1 cellular context compared by ENCODE assay signal in the genomic region with DNA sequence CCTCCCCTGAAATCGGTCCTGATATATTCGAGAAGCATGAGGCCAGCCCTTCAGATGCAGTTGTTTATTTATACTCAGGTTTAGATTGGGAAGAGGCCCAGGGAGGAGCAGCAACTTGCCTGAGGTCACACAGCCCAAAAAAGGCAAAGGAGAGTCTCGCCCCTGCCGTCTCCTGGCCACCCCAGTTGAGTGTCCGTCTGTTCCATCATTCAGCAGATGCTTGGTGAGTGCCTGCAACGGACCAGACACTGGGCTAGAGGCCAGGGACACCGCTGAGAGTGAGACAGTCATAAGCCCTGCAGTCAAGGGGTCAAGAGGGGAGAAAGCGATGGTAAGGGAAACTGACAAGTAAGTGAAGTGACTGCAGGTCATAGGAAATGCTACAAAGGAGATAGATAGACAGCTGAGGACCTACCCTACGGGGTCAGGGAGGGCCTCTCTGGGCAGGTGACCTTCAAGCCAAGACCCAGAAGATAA.
TF ChIP-seq lines count a peak whose summit lies in the region.

No MANE protein-coding gene starts in this region.

TF ChIP-seq in K562, 482 proteins besides CTCF, POLR2A, EP300 and RAD21 (continues in another document):
- TF ChIP-seq SMARCA4 (IDR thresholded peaks at IDR 0.05) (peak; percentile 35; the same call in 1 of the 2 replicates), DPF2 (IDR thresholded peaks at IDR 0.05) (peak; percentile 53), NR2C2 (CRISPR knock-in tag; IDR thresholded peaks at IDR 0.05) (no peak), NR2C2 (tag; IDR thresholded peaks at IDR 0.05) (peak; percentile 78), RBM25 (IDR thresholded peaks at IDR 0.05; ENCODE audit: low read depth, low read length, severe bottlenecking) (peak; percentile 41), SMARCE1 (IDR thresholded peaks at IDR 0.05) (no peak), RCOR1 (IDR thresholded peaks at IDR 0.05; ENCODE audit: borderline replicate concordance in 1 of 2, low read depth in 2 of 2, low read length in 2 of 2) (peak in 1 of 2 experiments; percentile 72; a peak in 2 of 4 replicates), ZBTB1 (CRISPR knock-in tag; IDR thresholded peaks at IDR 0.05; ENCODE audit: borderline replicate concordance, low read depth) (no peak), BCOR (IDR thresholded peaks at IDR 0.05) (peak; percentile 80), RNF2 (IDR thresholded peaks at IDR 0.05) (0 out of 2 replicates have a peak, but pooled peaks have one; percentile 32), SRF (CRISPR knock-in tag; IDR thresholded peaks at IDR 0.05) (peak in 1 of 2 experiments; percentile 75; a peak in 2 of 4 replicates), SMARCA5 (IDR thresholded peaks at IDR 0.05) (peak; percentile 59; the same call in 1 of the 2 replicates), FOXA3 (CRISPR knock-in tag; conservative IDR thresholded peaks at IDR 0.05 in 1 of 2, IDR thresholded peaks at IDR 0.05 in 1 of 2) (no peak), TAL1 (IDR thresholded peaks at IDR 0.05) (0 out of 2 replicates have a peak, but pooled peaks have one; percentile 14), NR2C1 (IDR thresholded peaks at IDR 0.05) (0 out of 2 replicates have a peak, but pooled peaks have one; percentile 27), NR2C1 (tag; IDR thresholded peaks at IDR 0.05) (0 out of 2 replicates have a peak, but pooled peaks have one; percentile 44), STAT5A (IDR thresholded peaks at IDR 0.05; ENCODE audit: borderline replicate concordance, low read length) (no peak), DMBX1 (CRISPR knock-in tag; IDR thresholded peaks at IDR 0.05; ENCODE audit: borderline replicate concordance) (no peak), SMAD4 (CRISPR knock-in tag; conservative IDR thresholded peaks at IDR 0.05) (peak; percentile 81; the same call in 1 of the 2 replicates), SIRT6 (IDR thresholded peaks at IDR 0.05; ENCODE audit: low read depth, low read length) (no peak), KLF6 (CRISPR knock-in tag; IDR thresholded peaks at IDR 0.05; ENCODE audit: borderline replicate concordance) (no peak), ARID1B (IDR thresholded peaks at IDR 0.05) (peak; percentile 55), ESRRA (IDR thresholded peaks at IDR 0.05; ENCODE audit: borderline replicate concordance, low read depth) (peak; percentile 74; the same call in 1 of the 2 replicates), CEBPG (CRISPR knock-in tag; IDR thresholded peaks at IDR 0.05) (peak; percentile 63), CEBPG (tag; conservative IDR thresholded peaks at IDR 0.05 in 1 of 2, IDR thresholded peaks at IDR 0.05 in 1 of 2) (no peak), POLR3A (IDR thresholded peaks at IDR 0.05; ENCODE audit: borderline replicate concordance, extremely low read depth, insufficient read depth, insufficient read length) (no peak), SIN3A (IDR thresholded peaks at IDR 0.05; ENCODE audit: borderline replicate concordance in 2 of 2, control insufficient read depth in 1 of 2, low read depth in 2 of 2, low read length in 2 of 2) (no peak), ILK (tag; IDR thresholded peaks at IDR 0.05; ENCODE audit: borderline replicate concordance, low read depth) (no peak), ZNF644 (tag; IDR thresholded peaks at IDR 0.05; ENCODE audit: low read depth) (no peak), FOXA1 (IDR thresholded peaks at IDR 0.05; ENCODE audit: borderline replicate concordance) (no peak), ZNF561 (CRISPR knock-in tag; conservative IDR thresholded peaks at IDR 0.05) (no peak), ZNF717 (CRISPR knock-in tag; IDR thresholded peaks at IDR 0.05) (no peak), MEF2A (IDR thresholded peaks at IDR 0.05; ENCODE audit: control insufficient read depth, low read depth, low read length) (no peak), HDAC3 (IDR thresholded peaks at IDR 0.05; ENCODE audit: borderline replicate concordance, partially characterized antibody) (no peak), ZNF274 (IDR thresholded peaks at IDR 0.05; ENCODE audit: borderline replicate concordance, low read depth, low read length) (no peak), HNRNPL (IDR thresholded peaks at IDR 0.05; ENCODE audit: low read depth, low read length) (no peak), RHOXF2B (CRISPR knock-in tag; conservative IDR thresholded peaks at IDR 0.05) (no peak), SREBF1 (IDR thresholded peaks at IDR 0.05; ENCODE audit: borderline replicate concordance, low read depth, low read length) (no peak), MEIS2 (IDR thresholded peaks at IDR 0.05; ENCODE audit: partially characterized antibody) (peak; percentile 71), GATAD2A (IDR thresholded peaks at IDR 0.05) (no peak), RBM34 (IDR thresholded peaks at IDR 0.05; ENCODE audit: borderline replicate concordance, insufficient read depth, low read length) (no peak), POLR2AphosphoS2 (IDR thresholded peaks at IDR 0.05; ENCODE audit: low read length) (no peak), NUFIP1 (IDR thresholded peaks at IDR 0.05; ENCODE audit: partially characterized antibody) (no peak), L3MBTL2 (IDR thresholded peaks at IDR 0.05) (no peak), PCBP2 (IDR thresholded peaks at IDR 0.05; ENCODE audit: low read depth, low read length, poor library complexity, severe bottlenecking) (no peak), ZSCAN29 (IDR thresholded peaks at IDR 0.05) (no peak), ETV1 (tag; conservative IDR thresholded peaks at IDR 0.05; ENCODE audit: low read depth) (no peak), SRSF3 (IDR thresholded peaks at IDR 0.05; ENCODE audit: insufficient read depth, low read length) (no peak), PRMT5 (CRISPR knock-in tag; IDR thresholded peaks at IDR 0.05) (no peak)
- TF ChIP-seq, protein P1, sequence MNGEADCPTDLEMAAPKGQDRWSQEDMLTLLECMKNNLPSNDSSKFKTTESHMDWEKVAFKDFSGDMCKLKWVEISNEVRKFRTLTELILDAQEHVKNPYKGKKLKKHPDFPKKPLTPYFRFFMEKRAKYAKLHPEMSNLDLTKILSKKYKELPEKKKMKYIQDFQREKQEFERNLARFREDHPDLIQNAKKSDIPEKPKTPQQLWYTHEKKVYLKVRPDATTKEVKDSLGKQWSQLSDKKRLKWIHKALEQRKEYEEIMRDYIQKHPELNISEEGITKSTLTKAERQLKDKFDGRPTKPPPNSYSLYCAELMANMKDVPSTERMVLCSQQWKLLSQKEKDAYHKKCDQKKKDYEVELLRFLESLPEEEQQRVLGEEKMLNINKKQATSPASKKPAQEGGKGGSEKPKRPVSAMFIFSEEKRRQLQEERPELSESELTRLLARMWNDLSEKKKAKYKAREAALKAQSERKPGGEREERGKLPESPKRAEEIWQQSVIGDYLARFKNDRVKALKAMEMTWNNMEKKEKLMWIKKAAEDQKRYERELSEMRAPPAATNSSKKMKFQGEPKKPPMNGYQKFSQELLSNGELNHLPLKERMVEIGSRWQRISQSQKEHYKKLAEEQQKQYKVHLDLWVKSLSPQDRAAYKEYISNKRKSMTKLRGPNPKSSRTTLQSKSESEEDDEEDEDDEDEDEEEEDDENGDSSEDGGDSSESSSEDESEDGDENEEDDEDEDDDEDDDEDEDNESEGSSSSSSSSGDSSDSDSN (IDR thresholded peaks at IDR 0.05; ENCODE audit: borderline replicate concordance in 1 of 2, low read depth in 2 of 2, low read length in 2 of 2) = peak in 1 of 2 experiments; percentile 84; a peak in 2 of 4 replicates
- TF ChIP-seq, protein P2, sequence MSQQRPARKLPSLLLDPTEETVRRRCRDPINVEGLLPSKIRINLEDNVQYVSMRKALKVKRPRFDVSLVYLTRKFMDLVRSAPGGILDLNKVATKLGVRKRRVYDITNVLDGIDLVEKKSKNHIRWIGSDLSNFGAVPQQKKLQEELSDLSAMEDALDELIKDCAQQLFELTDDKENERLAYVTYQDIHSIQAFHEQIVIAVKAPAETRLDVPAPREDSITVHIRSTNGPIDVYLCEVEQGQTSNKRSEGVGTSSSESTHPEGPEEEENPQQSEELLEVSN (IDR thresholded peaks at IDR 0.05; ENCODE audit: borderline replicate concordance in 1 of 2, extremely low read depth in 1 of 2, insufficient read depth in 1 of 2, insufficient read length in 1 of 2, low read depth in 1 of 2, low read length in 1 of 2, poor library complexity in 1 of 2, severe bottlenecking in 1 of 2) = no peak
- TF ChIP-seq, protein P3, sequence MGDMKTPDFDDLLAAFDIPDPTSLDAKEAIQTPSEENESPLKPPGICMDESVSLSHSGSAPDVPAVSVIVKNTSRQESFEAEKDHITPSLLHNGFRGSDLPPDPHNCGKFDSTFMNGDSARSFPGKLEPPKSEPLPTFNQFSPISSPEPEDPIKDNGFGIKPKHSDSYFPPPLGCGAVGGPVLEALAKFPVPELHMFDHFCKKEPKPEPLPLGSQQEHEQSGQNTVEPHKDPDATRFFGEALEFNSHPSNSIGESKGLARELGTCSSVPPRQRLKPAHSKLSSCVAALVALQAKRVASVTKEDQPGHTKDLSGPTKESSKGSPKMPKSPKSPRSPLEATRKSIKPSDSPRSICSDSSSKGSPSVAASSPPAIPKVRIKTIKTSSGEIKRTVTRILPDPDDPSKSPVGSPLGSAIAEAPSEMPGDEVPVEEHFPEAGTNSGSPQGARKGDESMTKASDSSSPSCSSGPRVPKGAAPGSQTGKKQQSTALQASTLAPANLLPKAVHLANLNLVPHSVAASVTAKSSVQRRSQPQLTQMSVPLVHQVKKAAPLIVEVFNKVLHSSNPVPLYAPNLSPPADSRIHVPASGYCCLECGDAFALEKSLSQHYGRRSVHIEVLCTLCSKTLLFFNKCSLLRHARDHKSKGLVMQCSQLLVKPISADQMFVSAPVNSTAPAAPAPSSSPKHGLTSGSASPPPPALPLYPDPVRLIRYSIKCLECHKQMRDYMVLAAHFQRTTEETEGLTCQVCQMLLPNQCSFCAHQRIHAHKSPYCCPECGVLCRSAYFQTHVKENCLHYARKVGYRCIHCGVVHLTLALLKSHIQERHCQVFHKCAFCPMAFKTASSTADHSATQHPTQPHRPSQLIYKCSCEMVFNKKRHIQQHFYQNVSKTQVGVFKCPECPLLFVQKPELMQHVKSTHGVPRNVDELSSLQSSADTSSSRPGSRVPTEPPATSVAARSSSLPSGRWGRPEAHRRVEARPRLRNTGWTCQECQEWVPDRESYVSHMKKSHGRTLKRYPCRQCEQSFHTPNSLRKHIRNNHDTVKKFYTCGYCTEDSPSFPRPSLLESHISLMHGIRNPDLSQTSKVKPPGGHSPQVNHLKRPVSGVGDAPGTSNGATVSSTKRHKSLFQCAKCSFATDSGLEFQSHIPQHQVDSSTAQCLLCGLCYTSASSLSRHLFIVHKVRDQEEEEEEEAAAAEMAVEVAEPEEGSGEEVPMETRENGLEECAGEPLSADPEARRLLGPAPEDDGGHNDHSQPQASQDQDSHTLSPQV (IDR thresholded peaks at IDR 0.05) = no peak
- TF ChIP-seq, protein P4, sequence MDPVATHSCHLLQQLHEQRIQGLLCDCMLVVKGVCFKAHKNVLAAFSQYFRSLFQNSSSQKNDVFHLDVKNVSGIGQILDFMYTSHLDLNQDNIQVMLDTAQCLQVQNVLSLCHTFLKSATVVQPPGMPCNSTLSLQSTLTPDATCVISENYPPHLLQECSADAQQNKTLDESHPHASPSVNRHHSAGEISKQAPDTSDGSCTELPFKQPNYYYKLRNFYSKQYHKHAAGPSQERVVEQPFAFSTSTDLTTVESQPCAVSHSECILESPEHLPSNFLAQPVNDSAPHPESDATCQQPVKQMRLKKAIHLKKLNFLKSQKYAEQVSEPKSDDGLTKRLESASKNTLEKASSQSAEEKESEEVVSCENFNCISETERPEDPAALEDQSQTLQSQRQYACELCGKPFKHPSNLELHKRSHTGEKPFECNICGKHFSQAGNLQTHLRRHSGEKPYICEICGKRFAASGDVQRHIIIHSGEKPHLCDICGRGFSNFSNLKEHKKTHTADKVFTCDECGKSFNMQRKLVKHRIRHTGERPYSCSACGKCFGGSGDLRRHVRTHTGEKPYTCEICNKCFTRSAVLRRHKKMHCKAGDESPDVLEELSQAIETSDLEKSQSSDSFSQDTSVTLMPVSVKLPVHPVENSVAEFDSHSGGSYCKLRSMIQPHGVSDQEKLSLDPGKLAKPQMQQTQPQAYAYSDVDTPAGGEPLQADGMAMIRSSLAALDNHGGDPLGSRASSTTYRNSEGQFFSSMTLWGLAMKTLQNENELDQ (CRISPR knock-in tag; IDR thresholded peaks at IDR 0.05; ENCODE audit: borderline replicate concordance) = no peak
- TF ChIP-seq, protein P5, sequence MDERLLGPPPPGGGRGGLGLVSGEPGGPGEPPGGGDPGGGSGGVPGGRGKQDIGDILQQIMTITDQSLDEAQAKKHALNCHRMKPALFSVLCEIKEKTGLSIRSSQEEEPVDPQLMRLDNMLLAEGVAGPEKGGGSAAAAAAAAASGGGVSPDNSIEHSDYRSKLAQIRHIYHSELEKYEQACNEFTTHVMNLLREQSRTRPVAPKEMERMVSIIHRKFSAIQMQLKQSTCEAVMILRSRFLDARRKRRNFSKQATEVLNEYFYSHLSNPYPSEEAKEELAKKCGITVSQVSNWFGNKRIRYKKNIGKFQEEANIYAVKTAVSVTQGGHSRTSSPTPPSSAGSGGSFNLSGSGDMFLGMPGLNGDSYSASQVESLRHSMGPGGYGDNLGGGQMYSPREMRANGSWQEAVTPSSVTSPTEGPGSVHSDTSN (CRISPR knock-in tag; IDR thresholded peaks at IDR 0.05; ENCODE audit: low read depth) = no peak
- TF ChIP-seq, protein P5 (tag; conservative IDR thresholded peaks at IDR 0.05; ENCODE audit: low read depth) = 0 out of 2 replicates have a peak, but pooled peaks have one; percentile 31
- TF ChIP-seq, protein P6, sequence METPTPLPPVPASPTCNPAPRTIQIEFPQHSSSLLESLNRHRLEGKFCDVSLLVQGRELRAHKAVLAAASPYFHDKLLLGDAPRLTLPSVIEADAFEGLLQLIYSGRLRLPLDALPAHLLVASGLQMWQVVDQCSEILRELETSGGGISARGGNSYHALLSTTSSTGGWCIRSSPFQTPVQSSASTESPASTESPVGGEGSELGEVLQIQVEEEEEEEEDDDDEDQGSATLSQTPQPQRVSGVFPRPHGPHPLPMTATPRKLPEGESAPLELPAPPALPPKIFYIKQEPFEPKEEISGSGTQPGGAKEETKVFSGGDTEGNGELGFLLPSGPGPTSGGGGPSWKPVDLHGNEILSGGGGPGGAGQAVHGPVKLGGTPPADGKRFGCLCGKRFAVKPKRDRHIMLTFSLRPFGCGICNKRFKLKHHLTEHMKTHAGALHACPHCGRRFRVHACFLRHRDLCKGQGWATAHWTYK (CRISPR knock-in tag; IDR thresholded peaks at IDR 0.05) = no peak
